ENCODE assay signal across 17 cellular contexts in genomic region chr4:186650401-186651180, GRCh38.
A peak's percentile ranks its signal among the peaks of the same experiment; 100 is the strongest.
DNase-seq lines count a peak whose midpoint lies in the region; ATAC-seq, FAIRE-seq and TF ChIP-seq lines count a peak whose summit lies in the region.
"Had no signal": no experiment of that assay in that cellular context is flagged by ENCODE, and none has a peak within 500 bp of the region (broad histone marks: within the 10 kb centered on the region; RNA-seq: fewer than 3 reads in every experiment).

No MANE protein-coding gene starts in this region.

- peaks cover 71% of the 10 kb centered on the region for H3K4me1 Mint-ChIP-seq in WTC11
- H3K4me1 Mint-ChIP-seq: CD8-positive, alpha-beta memory T cell had no signal

- POLR2A ChIA-PET in WTC11 (lab: Charles Lee), result no interaction called here

- CTCF ChIA-PET in WTC11 (lab: Charles Lee), result no interaction called here

- intact Hi-C loops in pancreas (cut with DNase I), result no loop called here

- peak overlapping the region in 2 of 4 donors; percentile 64 to 75 for H3K27ac ChIP-seq in pancreas

- no peaks in the 10 kb centered on the region for H3K9me3 ChIP-seq in pancreas

- peaks cover 4% of the 10 kb centered on the region for H3K9me3 Mint-ChIP-seq in WTC11
- H3K9me3 Mint-ChIP-seq: HFFc6 had no signal

- peaks cover 13% of the 10 kb centered on the region for H3K36me3 Mint-ChIP-seq in WTC11
- H3K36me3 Mint-ChIP-seq: CD8-positive, alpha-beta memory T cell had no signal

- 26 to 34% methylated on average over 3 of the region's 3 CpGs for WGBS in pancreas, 2 donors

- peaks cover 10 to 15% (median 11%) of the 10 kb centered on the region in 3 donors for H3K4me1 ChIP-seq in pancreas

- H3K4me3 ChIP-seq in pancreas, result peak overlapping the region in 1 of 4 donors; percentile 1

- no peak overlapping the region for H3K4me3 Mint-ChIP-seq in WTC11
- H3K4me3 Mint-ChIP-seq: CD8-positive, alpha-beta memory T cell; HFFc6 had no signal

- ATAC-seq in WTC11, result no peak
- peak in 3 of 4 donors; percentile 23 to 44 (median 31) for ATAC-seq in pancreas
- no peak for ATAC-seq in GM18907 (IDR thresholded peaks at IDR 0.05; ENCODE audit: unreplicated experiment)

- DNase-seq in DMS53 (lab: John Stamatoyannopoulos, UW) (peak; percentile 10), DMS53 treated with DMSO at 0.1 percent for 48 hours (lab: John Stamatoyannopoulos, UW; ENCODE audit: unreplicated experiment) (no peak), WTC11 (ENCODE audit: low spot score) (no peak), frontal cortex (ENCODE audit: low spot score in 2 of 2) (no peak), pancreas (no peak), NCI-H524 (lab: John Stamatoyannopoulos, UW) (no peak), NCI-H1694 (lab: John Stamatoyannopoulos, UW) (no peak)
- DNase-seq: CD8-positive, alpha-beta memory T cell; HFFc6; KG1; NCI-H1105; NCI-H187 treated with DMSO at 0.1 percent for 48 hours; NK-92 treated with Interleukin-12 subunit alpha and Interleukin-12 subunit beta, amount 100 ng/mL, for 24 hours; RPMI8226 had no signal

- no peaks in the 10 kb centered on the region for H3K27me3 ChIP-seq in pancreas

- H3K27ac Mint-ChIP-seq in WTC11, result peak overlapping the region; percentile 39; the same call in 1 of the 2 replicates
- H3K27ac Mint-ChIP-seq: CD8-positive, alpha-beta memory T cell; HFFc6 had no signal

- no peaks in the 10 kb centered on the region for H3K36me3 ChIP-seq in pancreas

- no peaks in the 10 kb centered on the region for H3K27me3 Mint-ChIP-seq in WTC11 (ENCODE audit: low read depth)

- FAIRE-seq in frontal cortex (lab: Jason Lieb, UNC) (peak; percentile 91), pancreas (lab: Jason Lieb, UNC) (peak; percentile 85)
- FAIRE-seq: GM19239, H54 had no signal

- no peak for TF ChIP-seq CTCF in WTC11 (IDR thresholded peaks at IDR 0.05)
- TF ChIP-seq CTCF in pancreas (IDR thresholded peaks at IDR 0.05), result no peak

TF ChIP-seq in WTC11, 78 proteins besides CTCF, POLR2A, EP300 and RAD21:
- TF ChIP-seq HMGA2 (CRISPR knock-in tag; IDR thresholded peaks at IDR 0.05), result peak; percentile 100
- no peak for TF ChIP-seq GRHL2 (CRISPR knock-in tag; IDR thresholded peaks at IDR 0.05; ENCODE audit: insufficient replicate concordance, severe bottlenecking)
- no peak for TF ChIP-seq SMAD3 (CRISPR knock-in tag; IDR thresholded peaks at IDR 0.05; ENCODE audit: borderline replicate concordance)

Comparison
In these comparisons a context has a peak if more than half of its experiments do, and no peak if none do; other contexts are left out.
1. ATAC-seq: peak in pancreas (3 of 4); none in WTC11 (single experiment) and GM18907 (single experiment).